3 cellular contexts compared by ENCODE assay signal in genomic region chr19:55542292-55542855, GRCh38.
TF ChIP-seq lines count a peak whose summit lies in the region.

No MANE protein-coding gene starts in this region.

TF ChIP-seq in HEK293, 187 proteins besides CTCF, POLR2A, EP300 and RAD21:
- TF ChIP-seq EGR2 (tag by site-specific recombination; IDR thresholded peaks at IDR 0.05; ENCODE audit: low read depth) (peak; percentile 98), WT1 (tag by site-specific recombination; IDR thresholded peaks at IDR 0.05) (no peak), ZNF366 (tag by site-specific recombination; conservative IDR thresholded peaks at IDR 0.05) (peak; percentile 95), ZFHX2 (tag by site-specific recombination; conservative IDR thresholded peaks at IDR 0.05) (peak; percentile 91), ZBTB17 (tag by site-specific recombination; IDR thresholded peaks at IDR 0.05) (peak; percentile 89), KLF8 (tag by site-specific recombination; IDR thresholded peaks at IDR 0.05) (no peak), ZFP41 (tag by site-specific recombination; IDR thresholded peaks at IDR 0.05; ENCODE audit: borderline replicate concordance) (no peak), ZBTB20 (tag by site-specific recombination; IDR thresholded peaks at IDR 0.05) (no peak), ZNF24 (tag by site-specific recombination; IDR thresholded peaks at IDR 0.05) (no peak)

TF ChIP-seq in K562, 482 proteins besides CTCF, POLR2A, EP300 and RAD21:
- TF ChIP-seq SAP30 (IDR thresholded peaks at IDR 0.05; ENCODE audit: borderline replicate concordance, insufficient read depth, low read depth, low read length, poor library complexity, severe bottlenecking), result no peak
- peak; percentile 50 for TF ChIP-seq EGR1 (conservative IDR thresholded peaks at IDR 0.05)
- TF ChIP-seq GTF2B (IDR thresholded peaks at IDR 0.05; ENCODE audit: extremely low read depth, insufficient read length), result no peak
TF ChIP-seq in K562: peak in this region for 1.

TF ChIP-seq in GM12891, 5 proteins besides CTCF, POLR2A, EP300 and RAD21:
- TF ChIP-seq POU2F2 (IDR thresholded peaks at IDR 0.05; ENCODE audit: low read depth, low read length), result no peak
- TF ChIP-seq PAX5 (IDR thresholded peaks at IDR 0.05; ENCODE audit: insufficient read depth, low read length, severe bottlenecking), result no peak
- no peak for TF ChIP-seq POLR2AphosphoS5 (IDR thresholded peaks at IDR 0.05; ENCODE audit: low read depth, low read length)
- TF ChIP-seq SPI1 (IDR thresholded peaks at IDR 0.05; ENCODE audit: low read depth, low read length), result no peak
- no peak for TF ChIP-seq TAF1 (IDR thresholded peaks at IDR 0.05; ENCODE audit: low read depth, low read length)
